Comparison of ENCODE assay signal across 20 cellular contexts in genomic region chr2:190524928-190525327, GRCh38. TPM values are rescaled to one million over a fixed set of nuclear protein-coding genes. Genes with fewer than 3 reads are reported as not detected.
A peak's percentile ranks its signal among the peaks of the same experiment; 100 is the strongest.
DNase-seq lines count a peak whose midpoint lies in the region; ATAC-seq, FAIRE-seq and TF ChIP-seq lines count a peak whose summit lies in the region.
"Had no signal": no experiment of that assay in that cellular context is flagged by ENCODE, and none has a peak within 500 bp of the region (broad histone marks: within the 10 kb centered on the region; RNA-seq: fewer than 3 reads in every experiment).

No MANE protein-coding gene starts in this region.

- POLR2A ChIA-PET in GM12878 (lab: Charles Lee): no interaction called here

- CTCF ChIA-PET in GM12878 (lab: Yijun Ruan, JAX): interaction anchor here (0.9 to 1.9 kb wide), 3 partner anchors 11 to 256 kb away, joined by 3 to 5 read pairs (median 3); no protein-coding TSS in a partner anchor

- no peak overlapping the region for H2AFZ ChIP-seq in GM12878 (ENCODE audit: control insufficient read depth, low read depth, low read length)
- H2AFZ ChIP-seq: GM23248 had no signal

- H3K27ac Mint-ChIP-seq in activated T-cell treated with anti-CD3 and anti-CD28 coated beads, Interleukin-2, amount 50 U/mL, for 72 hours: peak overlapping the region; percentile 71

- TF ChIP-seq RAD21 in GM12878 (IDR thresholded peaks at IDR 0.05; ENCODE audit: insufficient read depth, low read depth, low read length): no peak

- H3K36me3 Mint-ChIP-seq in activated T-cell treated with anti-CD3 and anti-CD28 coated beads, Interleukin-2, amount 50 U/mL, for 72 hours (ENCODE audit: insufficient read depth in 2 of 2): peaks cover 2 to 14% of the 10 kb centered on the region in 2 donors

- no peak for FAIRE-seq in GM12878 (lab: Jason Lieb, UNC)
- FAIRE-seq: GM19239, HTR-8/SVneo had no signal

- no peak overlapping the region for H3K4me3 ChIP-seq in GM12865 (ENCODE audit: low read depth, low read length)
- H3K4me3 ChIP-seq in GM12878: no peak overlapping the region
- H3K4me3 ChIP-seq: BLaER1, GM23248, HAP-1 had no signal

- intact Hi-C loops in GM12878 (cut with micrococcal nuclease; ENCODE audit: unreplicated experiment): loop anchor here (5.0 kb wide), 1 partner anchor 277 kb away; no protein-coding TSS in a partner anchor

- ATAC-seq in activated T-cell treated with anti-CD3 and anti-CD28 coated beads, Interleukin-2, amount 50 U/mL, for 72 hours (replicated peaks in 1 of 2): peak; percentile 38 to 57
- ATAC-seq in HG03442 (IDR thresholded peaks at IDR 0.05; ENCODE audit: unreplicated experiment): peak; percentile 35
- peak; percentile 22; the same call in 2 of the 3 replicates for ATAC-seq in GM12878
- no peak for ATAC-seq in GM19452 (IDR thresholded peaks at IDR 0.05; ENCODE audit: unreplicated experiment)
- ATAC-seq in HG03460 (IDR thresholded peaks at IDR 0.05; ENCODE audit: unreplicated experiment): no peak

- H3K79me2 ChIP-seq in GM12878 (ENCODE audit: control insufficient read depth, insufficient read depth, low read length): peaks cover 6% of the 10 kb centered on the region

- peaks cover 44% of the 10 kb centered on the region for H3K4me1 Mint-ChIP-seq in activated T-cell treated with anti-CD3 and anti-CD28 coated beads, Interleukin-2, amount 50 U/mL, for 72 hours (ENCODE audit: low read depth)

- no peaks in the 10 kb centered on the region for H3K27me3 Mint-ChIP-seq in activated T-cell treated with anti-CD3 and anti-CD28 coated beads, Interleukin-2, amount 50 U/mL, for 72 hours (ENCODE audit: low read depth)
- H3K27me3 Mint-ChIP-seq: CD4-positive, alpha-beta memory T cell had no signal

- H3K9me3 ChIP-seq in GM12878 (replicated peaks; ENCODE audit: control insufficient read depth, insufficient read depth, low read length): no peaks in the 10 kb centered on the region
- H3K9me3 ChIP-seq: BLaER1, HAP-1 had no signal

- SMC1A ChIA-PET in GM12878 (lab: Charles Lee; ENCODE audit: uncharacterized antibody, unreplicated experiment): interaction anchor here (2.0 kb wide), 2 partner anchors 8 to 155 kb away, joined by 8 to 16 read pairs; no protein-coding TSS in a partner anchor

- no peak for DNase-seq in activated T-cell treated with anti-CD3 and anti-CD28 coated beads, Interleukin-2, amount 50 U/mL, for 72 hours
- no peak for DNase-seq in activated T-cell treated with anti-CD3 and anti-CD28 coated beads, Interleukin-2, amount 50 U/mL, for 1 hour
- DNase-seq in GM12865 (ENCODE audit: low read depth) (peak; percentile 32), GM12878 (ENCODE audit: low read depth, low spot score) (no peak), hippocampal formation (lab: John Stamatoyannopoulos, UW) (no peak)
- DNase-seq: 8988T; CD4-positive, alpha-beta memory T cell; DMS153; DMS79; GDM1; GM23248; IMR-90 had no signal

- no peak for TF ChIP-seq EP300 in GM12878 (IDR thresholded peaks at IDR 0.05; ENCODE audit: borderline replicate concordance in 1 of 2, control insufficient read depth in 1 of 2, low read depth in 2 of 2, low read length in 2 of 2)

- H3K9me3 Mint-ChIP-seq in activated T-cell treated with anti-CD3 and anti-CD28 coated beads, Interleukin-2, amount 50 U/mL, for 72 hours: peaks cover 0 to 2% of the 10 kb centered on the region in 2 donors
- H3K9me3 Mint-ChIP-seq: CD4-positive, alpha-beta memory T cell had no signal

- no peak overlapping the region for H3K27ac ChIP-seq in GM12878 (ENCODE audit: control insufficient read depth, insufficient read depth)
- H3K27ac ChIP-seq: BLaER1, GM23248 had no signal

- H3K4me3 Mint-ChIP-seq in activated T-cell treated with anti-CD3 and anti-CD28 coated beads, Interleukin-2, amount 50 U/mL, for 72 hours: no peak overlapping the region
- H3K4me3 Mint-ChIP-seq: CD14-positive monocyte; CD4-positive, alpha-beta memory T cell had no signal

- no peak for TF ChIP-seq CTCF in GM12865 (IDR thresholded peaks at IDR 0.05; ENCODE audit: insufficient read depth, low read depth, low read length, missing control alignments)
- no peak for TF ChIP-seq CTCF in GM12878 (IDR thresholded peaks at IDR 0.05 in 2 of 3, conservative IDR thresholded peaks at IDR 0.05 in 1 of 3; ENCODE audit: control insufficient read depth in 2 of 3, extremely low read depth in 1 of 3, insufficient read depth in 1 of 3, low read depth in 3 of 3, low read length in 3 of 3)

- H3K36me3 ChIP-seq in GM12878 (ENCODE audit: control insufficient read depth in 2 of 2, insufficient read depth in 2 of 2, low read length in 1 of 2): 0 out of 4 replicates have a peak, but pooled peaks cover 0 to 2% of the 10 kb centered on the region in 2 experiments
- H3K36me3 ChIP-seq: HAP-1 had no signal

- no peaks in the 10 kb centered on the region for H4K20me1 ChIP-seq in GM12878 (ENCODE audit: control insufficient read depth, insufficient read depth)
- H4K20me1 ChIP-seq: BLaER1 had no signal

- no peaks in the 10 kb centered on the region for H3K27me3 ChIP-seq in GM12878 (replicated peaks in 1 of 2; ENCODE audit: control insufficient read depth in 2 of 2, insufficient read depth in 2 of 2, low read length in 1 of 2)
- H3K27me3 ChIP-seq: BLaER1 had no signal

- H3K4me2 ChIP-seq in GM12878 (ENCODE audit: control insufficient read depth, insufficient read depth): no peak overlapping the region
- H3K4me2 ChIP-seq: BLaER1 had no signal

- no TSS peak for BruUV-seq in GM12878 (replicated peaks; lab: Mats Ljungman, UMichigan)

- no peak overlapping the region for H3K9ac ChIP-seq in GM12878 (ENCODE audit: control insufficient read depth, insufficient read depth, low read length)
- H3K9ac ChIP-seq: BLaER1, GM23248 had no signal

- peaks cover 32% of the 10 kb centered on the region for H3K4me1 ChIP-seq in GM12878 (ENCODE audit: control insufficient read depth, insufficient read depth, low read length)
- H3K4me1 ChIP-seq: HAP-1 had no signal

- RAD21 ChIA-PET in GM12878 (lab: Charles Lee; ENCODE audit: unreplicated experiment): interaction anchor here (1.3 kb wide), 1 partner anchor 9 kb away, joined by 3 read pairs; the partner anchor contains the start of gene NEMP2

- TF ChIP-seq POLR2A in GM12878 (IDR thresholded peaks at IDR 0.05; ENCODE audit: low read depth, low read length): no peak

- in situ Hi-C loops in GM12878 (cut with MboI): no loop called here

TF ChIP-seq in GM12878, 131 proteins besides CTCF, POLR2A, EP300 and RAD21 (continues in another document):
- TF ChIP-seq EGR1 (IDR thresholded peaks at IDR 0.05; ENCODE audit: borderline replicate concordance in 1 of 2, low read depth in 2 of 2, low read length in 2 of 2) (no peak), TCF3 (IDR thresholded peaks at IDR 0.05; ENCODE audit: borderline replicate concordance, insufficient read depth, low read depth, low read length) (no peak), CBX3 (IDR thresholded peaks at IDR 0.05; ENCODE audit: borderline replicate concordance, low read depth) (no peak), NR2F1 (conservative IDR thresholded peaks at IDR 0.05) (no peak), ESRRA (IDR thresholded peaks at IDR 0.05; ENCODE audit: low read length) (no peak), E4F1 (IDR thresholded peaks at IDR 0.05; ENCODE audit: borderline replicate concordance, partially characterized antibody) (no peak), SMAD1 (IDR thresholded peaks at IDR 0.05; ENCODE audit: low read depth, partially characterized antibody) (no peak), HDAC6 (IDR thresholded peaks at IDR 0.05; ENCODE audit: unreplicated experiment) (no peak), ATF7 (IDR thresholded peaks at IDR 0.05; ENCODE audit: low read depth) (no peak), KDM1A (IDR thresholded peaks at IDR 0.05; ENCODE audit: borderline replicate concordance) (no peak), SRF (IDR thresholded peaks at IDR 0.05; ENCODE audit: low read depth in 2 of 2, low read length in 2 of 2) (no peak), NFIC (IDR thresholded peaks at IDR 0.05; ENCODE audit: low read depth, low read length) (no peak)

RNA-seq across cellular contexts. Expression of gene NEMP2, which starts 9.6 kb away (rescaled TPM):
- total RNA-seq in activated T-cell treated with anti-CD3 and anti-CD28 coated beads, Interleukin-2, amount 50 U/mL, for 72 hours: 10 to 100 TPM; 22.3 to 22.9 TPM
- 35.7 and 37.8 TPM in 2 replicates for total RNA-seq in GM12878 (2013; cell fraction: nucleolus; rRNA removed)
- 7.9 and 12.6 TPM in 2 replicates for total RNA-seq in GM12878 (2014; rRNA removed)
- total RNA-seq in GM12878 (2014; rRNA removed; fragmentation: Illumina TruSeq; extraction: Trizol): 8.3 and 11.6 TPM in 2 replicates
- 10.4 and 12.6 TPM in 2 replicates for total RNA-seq in GM12878 (2021)
- polyA plus RNA-seq in GM12878 (2011; ENCODE audit: low read depth): 3.2 TPM
- polyA plus RNA-seq in GM12878 (2011; rRNA removed): 12.9 and 19.0 TPM in 2 replicates
- 6.1 and 6.5 TPM in 2 replicates for polyA plus RNA-seq in GM12878 (2011; cell fraction: cytosol; rRNA removed)
- 7.3 and 9.0 TPM in 2 replicates for polyA plus RNA-seq in GM12878 (2011; cell fraction: nucleus; rRNA removed)
- 4.9 and 7.1 TPM in 2 replicates for polyA plus RNA-seq in GM12878 (2012)
- polyA plus RNA-seq in GM12878 (2014; fragmentation: Illumina TruSeq; extraction: Trizol): 7.6 and 9.7 TPM in 2 replicates
- polyA plus RNA-seq in GM12878 (2014; fragmentation: Nextera tagmentation; extraction: Ambion mirVana): 1 to 10 TPM; 2.3 to 3.6 TPM
- 6.5 and 7.0 TPM in 2 replicates for polyA plus RNA-seq in GM12878 (2014; rRNA removed)
- polyA plus RNA-seq in GM12878 (2016; fragmentation: Nextera tagmentation; extraction: Ambion mirVana): 10 to 100 TPM; 12.5 to 14.0 TPM
- 22.3 and 31.5 TPM in 2 replicates for polyA minus RNA-seq in GM12878 (2011; rRNA and poly(A)+ RNA removed)
- 7.4 and 10.7 TPM in 2 replicates for polyA minus RNA-seq in GM12878 (2011; cell fraction: cytosol; rRNA and poly(A)+ RNA removed)
- polyA minus RNA-seq in GM12878 (2011; cell fraction: nucleus; rRNA and poly(A)+ RNA removed): 33.4 and 44.8 TPM in 2 replicates

Comparison
In these comparisons a context has a peak if more than half of its experiments do, and no peak if none do; other contexts are left out.
1. ATAC-seq: peak in activated T-cell treated with anti-CD3 and anti-CD28 coated beads, Interleukin-2, amount 50 U/mL, for 72 hours (2 of 2), HG03442 (single experiment) and GM12878 (single experiment); none in GM19452 (single experiment) and HG03460 (single experiment).